8 cellular contexts compared by ENCODE assay signal in genomic region chr6:43269273-43270007, GRCh38.
DNase-seq lines count a peak whose midpoint lies in the region; ATAC-seq lines count a peak whose summit lies in the region.

No MANE protein-coding gene starts in this region.

- DNase-seq in DMS53 (lab: John Stamatoyannopoulos, UW) (peak; percentile 63), DMS53 treated with DMSO at 0.1 percent for 48 hours (lab: John Stamatoyannopoulos, UW; ENCODE audit: unreplicated experiment) (no peak), iPS-NIHi11 (ENCODE audit: low spot score) (peak; percentile 59), HuH-7 (ENCODE audit: low spot score) (no peak)
- peak; percentile 52 for DNase-seq in activated naive CD4-positive, alpha-beta T cell treated with anti-CD3 and anti-CD28 coated beads, Interleukin-2, amount 50 U/mL, for 16 hours
- DNase-seq in stimulated activated CD8-positive, alpha-beta memory T cell treated with anti-CD3 and anti-CD28 coated beads, Interleukin-2, amount 100 ng/mL, for 48 hours (ENCODE audit: low read depth in 2 of 2): peak; percentile 30 to 35

- ATAC-seq in HG02840 (IDR thresholded peaks at IDR 0.05; ENCODE audit: low FRiP score, unreplicated experiment) (no peak), HG02642 (IDR thresholded peaks at IDR 0.05; ENCODE audit: poor library complexity, unreplicated experiment) (no peak)

Comparison
In these comparisons a context has a peak if more than half of its experiments do, and no peak if none do; other contexts are left out.
1. DNase-seq: peak in DMS53 (single experiment), activated naive CD4-positive, alpha-beta T cell treated with anti-CD3 and anti-CD28 coated beads, Interleukin-2, amount 50 U/mL, for 16 hours (single experiment), iPS-NIHi11 (single experiment) and stimulated activated CD8-positive, alpha-beta memory T cell treated with anti-CD3 and anti-CD28 coated beads, Interleukin-2, amount 100 ng/mL, for 48 hours (2 of 2); none in DMS53 treated with DMSO at 0.1 percent for 48 hours (single experiment) and HuH-7 (single experiment).